In the genomic region with DNA sequence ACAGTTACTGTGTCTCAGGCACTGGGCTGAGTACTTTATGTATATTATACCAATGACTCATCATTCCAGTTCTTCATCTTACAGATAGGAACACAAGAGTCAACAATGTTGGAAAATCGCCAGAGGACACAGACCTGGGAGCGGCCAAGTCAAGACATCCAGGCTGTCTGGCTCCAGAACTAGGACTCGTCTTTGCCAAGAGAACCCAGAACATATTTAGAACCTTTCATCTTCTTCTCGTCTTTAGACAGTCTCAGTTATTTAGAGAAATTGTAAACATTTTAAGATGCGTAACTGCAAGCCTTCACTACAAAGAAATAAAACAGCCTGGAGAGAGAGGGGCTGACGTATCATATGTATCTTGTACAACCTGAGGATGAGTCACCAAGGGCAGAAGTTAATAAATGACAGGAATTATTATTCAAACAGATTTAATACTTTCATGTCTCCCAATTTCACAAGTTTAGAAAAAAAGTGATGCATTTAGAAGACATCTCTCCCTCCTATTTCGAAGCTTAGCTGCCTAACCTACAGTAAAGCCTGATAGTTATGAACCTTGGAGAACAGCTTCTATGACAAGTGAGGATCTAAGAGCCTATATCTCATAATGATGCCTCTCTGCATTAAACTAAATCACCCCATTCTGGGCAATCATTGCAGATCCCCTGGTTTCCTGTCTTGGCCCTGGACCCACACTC, we compare ENCODE assay signal across 13 cellular contexts. TPM values are rescaled to one million over a fixed set of nuclear protein-coding genes. Genes with fewer than 3 reads are reported as not detected.
DNase-seq lines count a peak whose midpoint lies in the region; ATAC-seq and TF ChIP-seq lines count a peak whose summit lies in the region.
"Had no signal": no experiment of that assay in that cellular context is flagged by ENCODE, and none has a peak within 500 bp of the region (broad histone marks: within the 10 kb centered on the region; RNA-seq: fewer than 3 reads in every experiment).

No MANE protein-coding gene starts in this region.

- POLR2A ChIA-PET in activated CD8-positive, alpha-beta T cell treated with anti-CD3 and anti-CD28 coated beads, Interleukin-2, amount 10 ng/mL, durations not matched to agents 7 days and 5 days (lab: Charles Lee) = no interaction called here

- H3K9ac ChIP-seq in muscle layer of colon (ENCODE audit: low read length) = no peak overlapping the region

- H3K36me3 ChIP-seq in muscle layer of colon (ENCODE audit: insufficient read depth, low read length) = no peaks in the 10 kb centered on the region

- H3K27me3 Mint-ChIP-seq in activated CD8-positive, alpha-beta T cell treated with anti-CD3 and anti-CD28 coated beads, Interleukin-2, amount 10 ng/mL, durations not matched to agents 7 days and 5 days (ENCODE audit: low read depth) = peaks cover 25% of the 10 kb centered on the region

- no peak overlapping the region for H3K27ac Mint-ChIP-seq in activated CD8-positive, alpha-beta T cell treated with anti-CD3 and anti-CD28 coated beads, Interleukin-2, amount 10 ng/mL, durations not matched to agents 7 days and 5 days
- H3K27ac Mint-ChIP-seq: H9 had no signal

- H3K27me3 ChIP-seq in muscle layer of colon (ENCODE audit: control insufficient read depth in 1 of 2, insufficient read depth in 2 of 2, low read length in 2 of 2) = no peaks in the 10 kb centered on the region

- TF ChIP-seq CTCF in 22Rv1 (IDR thresholded peaks at IDR 0.05) (no peak), LNCaP clone FGC (IDR thresholded peaks at IDR 0.05; ENCODE audit: control insufficient read depth, extremely low read depth, insufficient read depth) (no peak), cardiac fibroblast (IDR thresholded peaks at IDR 0.05; ENCODE audit: low read depth, low read length) (no peak)

- no peaks in the 10 kb centered on the region for H3K4me1 Mint-ChIP-seq in activated CD8-positive, alpha-beta T cell treated with anti-CD3 and anti-CD28 coated beads, Interleukin-2, amount 10 ng/mL, durations not matched to agents 7 days and 5 days (ENCODE audit: low read depth)

- DNase-seq in LNCaP clone FGC (ENCODE audit: low read depth) = peak; percentile 97
- peak; percentile 87 to 93 for DNase-seq in cardiac fibroblast (ENCODE audit: low read depth in 2 of 2)
- DNase-seq in activated CD8-positive, alpha-beta T cell treated with anti-CD3 and anti-CD28 coated beads, Interleukin-2, amount 10 ng/mL, durations not matched to agents 7 days and 5 days = no peak
- DNase-seq in NCI-H526 treated with DMSO at 0.1 percent for 48 hours (lab: John Stamatoyannopoulos, UW) = no peak
- DNase-seq: activated CD8-positive, alpha-beta memory T cell treated with anti-CD3 and anti-CD28 coated beads for 24 hours; H9; kidney; NCI-H524 treated with DMSO at 0.1 percent for 48 hours; T-helper 1 cell had no signal

- H3K27ac ChIP-seq in 22Rv1 (peak overlapping the region; percentile 98), muscle layer of colon (ENCODE audit: low read depth, low read length) (peak overlapping the region; percentile 12)

- no peak overlapping the region for H3K4me3 ChIP-seq in LNCaP clone FGC (ENCODE audit: low read depth, low read length)
- H3K4me3 ChIP-seq in cardiac fibroblast (replicated peaks in 1 of 2; ENCODE audit: low read depth in 2 of 2, low read length in 2 of 2) = no peak overlapping the region
- H3K4me3 ChIP-seq in muscle layer of colon (ENCODE audit: low read depth in 1 of 2, low read length in 2 of 2) = no peak overlapping the region

- no peaks in the 10 kb centered on the region for H3K36me3 Mint-ChIP-seq in activated CD8-positive, alpha-beta T cell treated with anti-CD3 and anti-CD28 coated beads, Interleukin-2, amount 10 ng/mL, durations not matched to agents 7 days and 5 days (ENCODE audit: low read depth)

- H3K9me3 ChIP-seq in muscle layer of colon (ENCODE audit: low read length) = no peaks in the 10 kb centered on the region

- H3K4me1 ChIP-seq in muscle layer of colon (ENCODE audit: insufficient read depth, low read length) = peaks cover 41% of the 10 kb centered on the region

- no peaks in the 10 kb centered on the region for H3K9me3 Mint-ChIP-seq in activated CD8-positive, alpha-beta T cell treated with anti-CD3 and anti-CD28 coated beads, Interleukin-2, amount 10 ng/mL, durations not matched to agents 7 days and 5 days (ENCODE audit: insufficient read depth)

- H3K4me3 Mint-ChIP-seq in activated CD8-positive, alpha-beta T cell treated with anti-CD3 and anti-CD28 coated beads, Interleukin-2, amount 10 ng/mL, durations not matched to agents 7 days and 5 days = no peak overlapping the region
- H3K4me3 Mint-ChIP-seq: H9 had no signal

- ATAC-seq in HG03571 (IDR thresholded peaks at IDR 0.05; ENCODE audit: unreplicated experiment) (no peak), GM21447 (IDR thresholded peaks at IDR 0.05; ENCODE audit: unreplicated experiment) (no peak)
- no peak for ATAC-seq in activated CD8-positive, alpha-beta T cell treated with anti-CD3 and anti-CD28 coated beads, Interleukin-2, amount 10 ng/mL, durations not matched to agents 7 days and 5 days

- CTCF ChIA-PET in activated CD8-positive, alpha-beta T cell treated with anti-CD3 and anti-CD28 coated beads, Interleukin-2, amount 10 ng/mL, durations not matched to agents 7 days and 5 days (lab: Charles Lee) = no interaction called here

RNA-seq across cellular contexts. Expression of a gene that starts 43.4 kb away (rescaled TPM):
- total RNA-seq in activated CD8-positive, alpha-beta T cell treated with anti-CD3 and anti-CD28 coated beads, Interleukin-2, amount 10 ng/mL, durations not matched to agents 7 days and 5 days = not detected

Comparison
In these comparisons a context has a peak if more than half of its experiments do, and no peak if none do; other contexts are left out.
1. DNase-seq: peak in LNCaP clone FGC (single experiment) and cardiac fibroblast (2 of 2); none in activated CD8-positive, alpha-beta T cell treated with anti-CD3 and anti-CD28 coated beads, Interleukin-2, amount 10 ng/mL, durations not matched to agents 7 days and 5 days (single experiment) and NCI-H526 treated with DMSO at 0.1 percent for 48 hours (single experiment).